In the genomic region with DNA sequence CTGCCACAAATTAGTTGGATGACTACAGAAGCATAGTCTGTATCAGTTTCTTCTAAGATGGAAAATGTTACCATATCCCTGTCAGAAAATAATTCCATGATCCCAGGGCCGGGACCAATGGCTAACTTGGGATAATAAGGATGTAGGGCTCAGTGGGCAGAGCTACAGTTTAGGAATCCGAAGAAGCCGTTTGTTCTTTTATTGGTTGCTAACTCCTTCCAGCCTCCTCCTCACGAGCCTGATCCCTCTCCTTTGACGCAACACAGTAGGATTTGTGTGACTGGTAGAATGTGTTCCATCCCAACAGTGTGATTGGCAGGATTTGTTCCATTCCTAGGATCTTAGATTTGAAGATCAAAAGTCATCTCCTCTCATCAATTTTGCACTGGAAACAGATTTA, we compare ENCODE assay signal across 3 cellular contexts.
"Had no signal": no experiment of that assay in that cellular context is flagged by ENCODE, and none has a peak within 500 bp of the region (broad histone marks: within the 10 kb centered on the region; RNA-seq: fewer than 3 reads in every experiment).

No MANE protein-coding gene starts in this region.

- ATAC-seq: GM12878 had no signal

- H3K4me3 ChIP-seq: GM12878 had no signal

- DNase-seq: GDM1, GF-D8 had no signal
